7 cellular contexts compared by ENCODE assay signal in the genomic region with DNA sequence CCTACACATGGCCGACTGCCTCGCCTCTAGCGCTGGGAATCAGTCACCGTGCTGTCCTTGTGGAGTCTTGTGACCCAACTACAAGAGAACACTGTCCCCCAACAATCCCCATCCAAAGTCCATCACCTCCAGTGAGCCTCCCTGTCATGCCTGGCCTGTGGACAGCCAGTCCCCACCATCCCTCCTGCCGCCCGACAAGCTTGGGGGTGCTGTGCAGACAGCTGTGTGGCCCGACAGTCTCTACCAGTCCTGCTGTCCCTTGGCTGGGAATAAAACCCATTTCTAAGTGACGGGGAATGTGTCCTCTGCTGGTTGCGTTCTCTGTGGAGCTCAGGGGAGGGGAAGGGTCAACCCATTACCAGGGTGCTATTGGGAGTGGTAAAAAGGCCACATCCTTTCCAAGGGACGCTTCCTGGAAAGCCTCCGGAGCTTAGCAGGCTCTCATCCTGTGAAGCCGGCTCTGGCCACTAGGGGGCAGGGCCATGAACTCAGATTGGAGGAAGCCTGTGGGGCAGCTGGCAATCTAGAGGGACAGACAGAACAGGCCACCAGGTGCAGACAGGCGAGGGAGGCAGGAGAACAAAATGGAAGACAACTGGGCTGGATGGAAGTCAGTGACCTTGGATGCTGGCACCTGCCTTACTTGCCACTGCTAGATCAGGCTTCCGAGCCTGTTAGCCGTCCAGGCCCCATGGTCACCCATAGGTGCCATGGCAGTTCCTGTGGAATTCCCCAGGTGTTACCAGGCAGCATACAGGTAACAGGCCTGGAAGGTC. TPM values are rescaled to one million over a fixed set of nuclear protein-coding genes. Genes with fewer than 3 reads are reported as not detected.
DNase-seq lines count a peak whose midpoint lies in the region; ATAC-seq, FAIRE-seq and TF ChIP-seq lines count a peak whose summit lies in the region.

No MANE protein-coding gene starts in this region.

- TF ChIP-seq CTCF in GM12872 (IDR thresholded peaks at IDR 0.05; ENCODE audit: insufficient read depth, low read depth, low read length) (peak; percentile 96), lower leg skin (IDR thresholded peaks at IDR 0.05) (no peak)

- DNase-seq in H54 (ENCODE audit: insufficient read length, low spot score): peak; percentile 35
- peak; percentile 69 for DNase-seq in MV-4-11 (lab: John Stamatoyannopoulos, UW)
- peak; percentile 58 for DNase-seq in cerebellar cortex (ENCODE audit: low spot score)
- peak; percentile 31 to 92 for DNase-seq in lower leg skin (ENCODE audit: low spot score in 2 of 2)
- DNase-seq in stimulated activated CD8-positive, alpha-beta memory T cell treated with anti-CD3 and anti-CD28 coated beads, Interleukin-15, amount 100 ng/mL, for 24 hours (ENCODE audit: low read depth): peak; percentile 51

- peak; percentile 53 to 60 for ATAC-seq in activated CD4-positive, CD25-positive, alpha-beta regulatory T cell treated with anti-CD3 and anti-CD28 coated beads, Interleukin-2, amount 50 U/mL, for 24 hours

- intact Hi-C loops in lower leg skin (cut with DNase I; ENCODE audit: low total_unique reads): no loop called here

- TF ChIP-seq POLR2A in H54 (IDR thresholded peaks at IDR 0.05; ENCODE audit: low read depth, low read length) (no peak), lower leg skin (IDR thresholded peaks at IDR 0.05) (no peak)

- H3K4me3 ChIP-seq in lower leg skin (ENCODE audit: low read depth, poor library complexity, severe bottlenecking): no peak overlapping the region

- 68 to 72% methylated on average over 15 of the region's 15 CpGs for WGBS in lower leg skin, 2 donors

- FAIRE-seq in H54 (lab: Jason Lieb, UNC): no peak

RNA-seq across cellular contexts. Expression of gene BLTP3B, which starts 12.0 kb away (rescaled TPM):
- 10 to 100 TPM; 20.3 to 29.1 (median 23.6) TPM for total RNA-seq in lower leg skin

RNA-seq across cellular contexts. Expression of gene ACTR6, which starts 46.0 kb away (rescaled TPM):
- 10 to 100 TPM in 3 of 4 donors, 1 to 10 TPM in 1; 7.6 to 24.7 (median 16.7) TPM for total RNA-seq in lower leg skin
